Comparison of ENCODE assay signal across 1 cellular context in genomic region chr21:41879190-41879998, GRCh38.
A peak's percentile ranks its signal among the peaks of the same experiment; 100 is the strongest.
TF ChIP-seq lines count a peak whose summit lies in the region.

Gene PRDM15 (minus strand): TSS chr21:41879344. CDS start chr21:41860363, 18,981 bp downstream.

TF ChIP-seq in K562, 482 proteins besides CTCF, POLR2A, EP300 and RAD21 (continued from another document):
- TF ChIP-seq HINFP (tag; conservative IDR thresholded peaks at IDR 0.05; ENCODE audit: low read depth), result no peak
- TF ChIP-seq PATZ1 (CRISPR knock-in tag; IDR thresholded peaks at IDR 0.05; ENCODE audit: borderline replicate concordance), result no peak
- TF ChIP-seq THAP7 (CRISPR knock-in tag; IDR thresholded peaks at IDR 0.05), result peak; percentile 65
- TF ChIP-seq MTA3 (IDR thresholded peaks at IDR 0.05; ENCODE audit: borderline replicate concordance), result peak; percentile 75
- TF ChIP-seq SIX5 (IDR thresholded peaks at IDR 0.05; ENCODE audit: borderline replicate concordance in 1 of 2, insufficient read depth in 1 of 2, low read depth in 1 of 2, low read length in 2 of 2), result peak; percentile 33 to 66
- 0 out of 2 replicates have a peak, but pooled peaks have one; percentile 11 for TF ChIP-seq RAD51 (IDR thresholded peaks at IDR 0.05; ENCODE audit: borderline replicate concordance, low read depth)
- no peak for TF ChIP-seq ZNF347 (CRISPR knock-in tag; IDR thresholded peaks at IDR 0.05; ENCODE audit: low read depth)
- TF ChIP-seq TAF9B (IDR thresholded peaks at IDR 0.05; ENCODE audit: partially characterized antibody), result no peak
- no peak for TF ChIP-seq ZNF449 (CRISPR knock-in tag; IDR thresholded peaks at IDR 0.05)
- no peak for TF ChIP-seq RERE (CRISPR knock-in tag; IDR thresholded peaks at IDR 0.05; ENCODE audit: borderline replicate concordance)
- TF ChIP-seq NR3C1 (CRISPR knock-in tag; IDR thresholded peaks at IDR 0.05), result peak; percentile 34; the same call in 1 of the 2 replicates
- TF ChIP-seq BRD9 (IDR thresholded peaks at IDR 0.05; ENCODE audit: low read depth, partially characterized antibody), result no peak
- peak; percentile 98 for TF ChIP-seq ZBTB7A (IDR thresholded peaks at IDR 0.05; ENCODE audit: borderline replicate concordance, control insufficient read depth, low read depth, low read length)
- TF ChIP-seq MEF2A (IDR thresholded peaks at IDR 0.05; ENCODE audit: control insufficient read depth, low read depth, low read length), result no peak
- TF ChIP-seq TARDBP (IDR thresholded peaks at IDR 0.05), result no peak
- peak; percentile 85; the same call in 1 of the 2 replicates for TF ChIP-seq ETS1 (conservative IDR thresholded peaks at IDR 0.05; ENCODE audit: control insufficient read depth, low read depth, low read length)
- peak; percentile 42 to 76; a peak in 2 of 4 replicates for TF ChIP-seq SIN3A (IDR thresholded peaks at IDR 0.05; ENCODE audit: borderline replicate concordance in 2 of 2, control insufficient read depth in 1 of 2, low read depth in 2 of 2, low read length in 2 of 2)
- no peak for TF ChIP-seq ZNF609 (CRISPR knock-in tag; IDR thresholded peaks at IDR 0.05; ENCODE audit: borderline replicate concordance)
